Comparison of ENCODE assay signal across 1 cellular context in the genomic region with DNA sequence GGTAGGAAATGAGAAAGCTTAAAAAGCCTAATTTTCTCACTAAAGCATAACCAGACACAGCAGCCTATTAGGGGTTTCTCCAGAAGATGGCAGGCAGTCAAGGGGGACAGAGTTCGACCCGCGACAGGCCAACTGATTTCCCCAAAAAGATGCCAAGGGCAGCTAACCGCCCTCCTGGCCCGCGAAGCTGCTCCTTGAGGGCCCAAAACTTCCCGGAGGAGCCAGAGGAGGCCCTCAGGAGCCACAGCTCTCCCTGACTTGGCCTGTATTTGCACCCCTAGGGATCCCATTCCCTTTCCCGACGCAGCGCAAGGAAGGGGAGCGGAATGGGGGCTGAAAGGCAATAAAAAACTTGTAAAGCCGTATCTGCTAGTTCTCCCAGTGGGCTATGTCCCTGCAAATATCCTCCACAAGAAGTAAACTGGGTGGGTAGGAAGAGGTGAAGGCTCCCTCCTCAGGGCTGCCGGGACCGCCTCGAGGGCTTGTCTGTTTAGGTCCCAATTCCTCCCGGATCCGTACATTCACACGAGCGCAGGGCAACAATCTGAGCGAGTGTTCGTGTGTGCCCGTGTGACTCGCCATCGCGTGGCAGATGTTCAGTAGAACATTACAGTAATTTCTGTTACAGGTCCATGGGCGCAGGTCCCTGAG.
TF ChIP-seq lines count a peak whose summit lies in the region.

No MANE protein-coding gene starts in this region.

TF ChIP-seq in HepG2, 621 proteins besides CTCF, POLR2A, EP300 and RAD21 (continued from another document and continues in another):
- TF ChIP-seq ATF6 (CRISPR knock-in tag; conservative IDR thresholded peaks at IDR 0.05) (no peak), ZBTB10 (CRISPR knock-in tag; IDR thresholded peaks at IDR 0.05; ENCODE audit: borderline replicate concordance) (no peak; the same call in 1 of the 2 replicates), ZNF431 (CRISPR knock-in tag; IDR thresholded peaks at IDR 0.05; ENCODE audit: borderline replicate concordance, low read depth) (no peak), ZNF883 (CRISPR knock-in tag; IDR thresholded peaks at IDR 0.05; ENCODE audit: not compliant biosample characterization) (no peak), RORA (CRISPR knock-in tag; IDR thresholded peaks at IDR 0.05) (no peak), MXI1 (IDR thresholded peaks at IDR 0.05; ENCODE audit: borderline replicate concordance, low read depth, low read length) (no peak), ATF7-NPFF (CRISPR knock-in tag; IDR thresholded peaks at IDR 0.05; ENCODE audit: low read depth) (no peak), ZNF510 (CRISPR knock-in tag; IDR thresholded peaks at IDR 0.05; ENCODE audit: low read depth) (no peak), NFKB2 (CRISPR knock-in tag; IDR thresholded peaks at IDR 0.05; ENCODE audit: borderline replicate concordance) (no peak), ZSCAN20 (CRISPR knock-in tag; IDR thresholded peaks at IDR 0.05; ENCODE audit: borderline replicate concordance) (no peak), ZXDC (CRISPR knock-in tag; IDR thresholded peaks at IDR 0.05) (no peak; the same call in 1 of the 2 replicates), PTBP1 (IDR thresholded peaks at IDR 0.05; ENCODE audit: low read depth, low read length, poor library complexity, severe bottlenecking) (no peak), ZNF781 (CRISPR knock-in tag; IDR thresholded peaks at IDR 0.05; ENCODE audit: borderline replicate concordance, not compliant biosample characterization) (no peak), SYNCRIP (IDR thresholded peaks at IDR 0.05; ENCODE audit: insufficient read depth, low read depth, low read length) (no peak), SNAPC2 (CRISPR knock-in tag; IDR thresholded peaks at IDR 0.05) (peak; percentile 84; the same call in 1 of the 2 replicates), ZNF629 (CRISPR knock-in tag; conservative IDR thresholded peaks at IDR 0.05) (no peak), ZNF547 (CRISPR knock-in tag; IDR thresholded peaks at IDR 0.05) (no peak), SP140L (CRISPR knock-in tag; IDR thresholded peaks at IDR 0.05; ENCODE audit: borderline replicate concordance) (peak; percentile 74; the same call in 1 of the 2 replicates), IKZF4 (CRISPR knock-in tag; IDR thresholded peaks at IDR 0.05; ENCODE audit: borderline replicate concordance, low read depth, not compliant biosample characterization) (no peak), SRSF4 (IDR thresholded peaks at IDR 0.05; ENCODE audit: low read depth, low read length, poor library complexity, severe bottlenecking) (no peak), ZFP36 (IDR thresholded peaks at IDR 0.05; ENCODE audit: borderline replicate concordance, low read depth, low read length, partially characterized antibody) (no peak), SP1 (IDR thresholded peaks at IDR 0.05) (no peak), SP1 (CRISPR knock-in tag; IDR thresholded peaks at IDR 0.05) (no peak), MED13 (CRISPR knock-in tag; IDR thresholded peaks at IDR 0.05) (no peak), SIN3A (IDR thresholded peaks at IDR 0.05; ENCODE audit: borderline replicate concordance, low read depth, low read length) (no peak), ZNF230 (CRISPR knock-in tag; IDR thresholded peaks at IDR 0.05) (no peak; the same call in 1 of the 2 replicates), ZNF160 (CRISPR knock-in tag; IDR thresholded peaks at IDR 0.05) (no peak), ZNF574 (CRISPR knock-in tag; IDR thresholded peaks at IDR 0.05) (no peak), ZNF256 (CRISPR knock-in tag; conservative IDR thresholded peaks at IDR 0.05) (no peak; the same call in 1 of the 2 replicates), SOX5 (CRISPR knock-in tag; IDR thresholded peaks at IDR 0.05; ENCODE audit: borderline replicate concordance) (no peak), KAT8 (CRISPR knock-in tag; IDR thresholded peaks at IDR 0.05) (no peak)
- TF ChIP-seq, protein P1, sequence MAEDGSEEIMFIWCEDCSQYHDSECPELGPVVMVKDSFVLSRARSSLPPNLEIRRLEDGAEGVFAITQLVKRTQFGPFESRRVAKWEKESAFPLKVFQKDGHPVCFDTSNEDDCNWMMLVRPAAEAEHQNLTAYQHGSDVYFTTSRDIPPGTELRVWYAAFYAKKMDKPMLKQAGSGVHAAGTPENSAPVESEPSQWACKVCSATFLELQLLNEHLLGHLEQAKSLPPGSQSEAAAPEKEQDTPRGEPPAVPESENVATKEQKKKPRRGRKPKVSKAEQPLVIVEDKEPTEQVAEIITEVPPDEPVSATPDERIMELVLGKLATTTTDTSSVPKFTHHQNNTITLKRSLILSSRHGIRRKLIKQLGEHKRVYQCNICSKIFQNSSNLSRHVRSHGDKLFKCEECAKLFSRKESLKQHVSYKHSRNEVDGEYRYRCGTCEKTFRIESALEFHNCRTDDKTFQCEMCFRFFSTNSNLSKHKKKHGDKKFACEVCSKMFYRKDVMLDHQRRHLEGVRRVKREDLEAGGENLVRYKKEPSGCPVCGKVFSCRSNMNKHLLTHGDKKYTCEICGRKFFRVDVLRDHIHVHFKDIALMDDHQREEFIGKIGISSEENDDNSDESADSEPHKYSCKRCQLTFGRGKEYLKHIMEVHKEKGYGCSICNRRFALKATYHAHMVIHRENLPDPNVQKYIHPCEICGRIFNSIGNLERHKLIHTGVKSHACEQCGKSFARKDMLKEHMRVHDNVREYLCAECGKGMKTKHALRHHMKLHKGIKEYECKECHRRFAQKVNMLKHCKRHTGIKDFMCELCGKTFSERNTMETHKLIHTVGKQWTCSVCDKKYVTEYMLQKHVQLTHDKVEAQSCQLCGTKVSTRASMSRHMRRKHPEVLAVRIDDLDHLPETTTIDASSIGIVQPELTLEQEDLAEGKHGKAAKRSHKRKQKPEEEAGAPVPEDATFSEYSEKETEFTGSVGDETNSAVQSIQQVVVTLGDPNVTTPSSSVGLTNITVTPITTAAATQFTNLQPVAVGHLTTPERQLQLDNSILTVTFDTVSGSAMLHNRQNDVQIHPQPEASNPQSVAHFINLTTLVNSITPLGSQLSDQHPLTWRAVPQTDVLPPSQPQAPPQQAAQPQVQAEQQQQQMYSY (CRISPR knock-in tag; IDR thresholded peaks at IDR 0.05): no peak
- TF ChIP-seq, protein P2, sequence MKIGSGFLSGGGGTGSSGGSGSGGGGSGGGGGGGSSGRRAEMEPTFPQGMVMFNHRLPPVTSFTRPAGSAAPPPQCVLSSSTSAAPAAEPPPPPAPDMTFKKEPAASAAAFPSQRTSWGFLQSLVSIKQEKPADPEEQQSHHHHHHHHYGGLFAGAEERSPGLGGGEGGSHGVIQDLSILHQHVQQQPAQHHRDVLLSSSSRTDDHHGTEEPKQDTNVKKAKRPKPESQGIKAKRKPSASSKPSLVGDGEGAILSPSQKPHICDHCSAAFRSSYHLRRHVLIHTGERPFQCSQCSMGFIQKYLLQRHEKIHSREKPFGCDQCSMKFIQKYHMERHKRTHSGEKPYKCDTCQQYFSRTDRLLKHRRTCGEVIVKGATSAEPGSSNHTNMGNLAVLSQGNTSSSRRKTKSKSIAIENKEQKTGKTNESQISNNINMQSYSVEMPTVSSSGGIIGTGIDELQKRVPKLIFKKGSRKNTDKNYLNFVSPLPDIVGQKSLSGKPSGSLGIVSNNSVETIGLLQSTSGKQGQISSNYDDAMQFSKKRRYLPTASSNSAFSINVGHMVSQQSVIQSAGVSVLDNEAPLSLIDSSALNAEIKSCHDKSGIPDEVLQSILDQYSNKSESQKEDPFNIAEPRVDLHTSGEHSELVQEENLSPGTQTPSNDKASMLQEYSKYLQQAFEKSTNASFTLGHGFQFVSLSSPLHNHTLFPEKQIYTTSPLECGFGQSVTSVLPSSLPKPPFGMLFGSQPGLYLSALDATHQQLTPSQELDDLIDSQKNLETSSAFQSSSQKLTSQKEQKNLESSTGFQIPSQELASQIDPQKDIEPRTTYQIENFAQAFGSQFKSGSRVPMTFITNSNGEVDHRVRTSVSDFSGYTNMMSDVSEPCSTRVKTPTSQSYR (CRISPR knock-in tag; IDR thresholded peaks at IDR 0.05; ENCODE audit: borderline replicate concordance): 0 out of 2 replicates have a peak, but pooled peaks have one; percentile 11
- TF ChIP-seq, protein P3, sequence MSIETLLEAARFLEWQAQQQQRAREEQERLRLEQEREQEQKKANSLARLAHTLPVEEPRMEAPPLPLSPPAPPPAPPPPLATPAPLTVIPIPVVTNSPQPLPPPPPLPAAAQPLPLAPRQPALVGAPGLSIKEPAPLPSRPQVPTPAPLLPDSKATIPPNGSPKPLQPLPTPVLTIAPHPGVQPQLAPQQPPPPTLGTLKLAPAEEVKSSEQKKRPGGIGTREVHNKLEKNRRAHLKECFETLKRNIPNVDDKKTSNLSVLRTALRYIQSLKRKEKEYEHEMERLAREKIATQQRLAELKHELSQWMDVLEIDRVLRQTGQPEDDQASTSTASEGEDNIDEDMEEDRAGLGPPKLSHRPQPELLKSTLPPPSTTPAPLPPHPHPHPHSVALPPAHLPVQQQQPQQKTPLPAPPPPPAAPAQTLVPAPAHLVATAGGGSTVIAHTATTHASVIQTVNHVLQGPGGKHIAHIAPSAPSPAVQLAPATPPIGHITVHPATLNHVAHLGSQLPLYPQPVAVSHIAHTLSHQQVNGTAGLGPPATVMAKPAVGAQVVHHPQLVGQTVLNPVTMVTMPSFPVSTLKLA (IDR thresholded peaks at IDR 0.05): no peak
